15 cellular contexts compared by ENCODE assay signal in the genomic region with DNA sequence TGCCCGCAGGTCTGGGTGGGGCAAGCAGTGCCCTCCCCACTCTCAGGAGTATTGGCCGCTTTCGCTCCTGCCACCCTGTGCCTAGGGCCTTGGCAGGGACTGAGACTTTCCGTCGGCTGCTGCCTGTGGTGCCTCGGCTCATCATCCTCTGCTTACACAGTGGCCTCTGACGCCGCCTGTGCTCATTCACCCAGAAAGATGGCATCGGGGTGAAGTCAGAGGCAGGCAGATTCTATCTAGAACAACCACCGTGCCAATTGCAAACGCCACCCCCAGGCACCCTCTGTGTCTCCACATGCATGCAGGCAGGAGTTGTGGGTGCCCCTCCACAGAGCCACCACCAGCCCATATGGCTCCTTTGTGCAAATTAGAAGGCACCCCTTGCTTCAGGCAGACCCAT.
DNase-seq lines count a peak whose midpoint lies in the region; ATAC-seq and TF ChIP-seq lines count a peak whose summit lies in the region.
"Had no signal": no experiment of that assay in that cellular context is flagged by ENCODE, and none has a peak within 500 bp of the region (broad histone marks: within the 10 kb centered on the region; RNA-seq: fewer than 3 reads in every experiment).

No MANE protein-coding gene starts in this region.

- 88% methylated on average over 4 of the region's 11 CpGs; no CpG with 5 or more reads in 1 of the 2 donors for WGBS in gastroesophageal sphincter (ENCODE audit: low coverage in 1 of 2), 2 donors
- 25 to 72% methylated on average over 11 of the region's 11 CpGs for WGBS in sigmoid colon, 2 donors

- TF ChIP-seq CTCF in gastroesophageal sphincter (IDR thresholded peaks at IDR 0.05) (no peak), sigmoid colon (IDR thresholded peaks at IDR 0.05) (no peak)

- H3K27ac ChIP-seq in gastroesophageal sphincter: peak overlapping the region in 3 of 4 donors; percentile 70 to 75 (median 71)
- H3K27ac ChIP-seq in sigmoid colon: peak overlapping the region; percentile 65 to 86 (median 84)
- H3K27ac ChIP-seq: foreskin keratinocyte had no signal

- H3K36me3 ChIP-seq in gastroesophageal sphincter (no peaks in the 10 kb centered on the region), sigmoid colon (no peaks in the 10 kb centered on the region)

- ATAC-seq in gastroesophageal sphincter (no peak), GM21447 (IDR thresholded peaks at IDR 0.05; ENCODE audit: unreplicated experiment) (no peak)
- ATAC-seq: foreskin keratinocyte, natural killer cell had no signal

- no peak overlapping the region for H3K4me3 ChIP-seq in gastroesophageal sphincter
- no peak overlapping the region for H3K4me3 ChIP-seq in sigmoid colon
- H3K4me3 ChIP-seq: lung had no signal

- TF ChIP-seq POLR2A in gastroesophageal sphincter (IDR thresholded peaks at IDR 0.05) (no peak), sigmoid colon (IDR thresholded peaks at IDR 0.05) (no peak)

- H3K9me3 ChIP-seq in gastroesophageal sphincter (no peaks in the 10 kb centered on the region), sigmoid colon (no peaks in the 10 kb centered on the region)

- peak; percentile 66 for DNase-seq in DMS53 (lab: John Stamatoyannopoulos, UW)
- DNase-seq in DMS53 treated with DMSO at 0.1 percent for 48 hours (lab: John Stamatoyannopoulos, UW; ENCODE audit: unreplicated experiment): no peak
- peak; percentile 77 for DNase-seq in NCI-H1694 treated with DMSO at 0.1 percent for 48 hours (lab: John Stamatoyannopoulos, UW)
- no peak for DNase-seq in sigmoid colon
- DNase-seq in NCI-H2227 treated with DMSO at 0.1 percent for 48 hours (lab: John Stamatoyannopoulos, UW): no peak
- DNase-seq in activated CD4-positive, alpha-beta T cell treated with anti-CD3 and anti-CD28 coated beads, Interleukin-2, amount 50 U/mL, for 1 hour: no peak
- DNase-seq: activated CD4-positive, alpha-beta memory T cell treated with anti-CD3 and anti-CD28 coated beads, Interleukin-2, amount 10 ng/mL, durations not matched to agents 7 days and 5 days; cerebellar nuclear complex; endodermal cell; foreskin keratinocyte; natural killer cell; stimulated activated CD4-positive, alpha-beta T cell treated with anti-CD3 and anti-CD28 coated beads, Interleukin-2, amount 100 ng/mL, for 24 hours had no signal

- TF ChIP-seq EP300 in gastroesophageal sphincter (IDR thresholded peaks at IDR 0.05) (no peak), sigmoid colon (IDR thresholded peaks at IDR 0.05) (no peak)

- H3K4me1 ChIP-seq in gastroesophageal sphincter: peaks cover 0 to 54% (median 32%) of the 10 kb centered on the region in 3 donors
- peaks cover 0 to 63% (median 55%) of the 10 kb centered on the region in 4 donors for H3K4me1 ChIP-seq in sigmoid colon
- H3K4me1 ChIP-seq: foreskin keratinocyte had no signal

- H3K27me3 ChIP-seq in gastroesophageal sphincter (peaks cover 5% of the 10 kb centered on the region), sigmoid colon (no peaks in the 10 kb centered on the region)

- intact Hi-C loops in sigmoid colon (cut with DNase I): no loop called here

Comparison
In these comparisons a context has a peak if more than half of its experiments do, and no peak if none do; other contexts are left out.
1. DNase-seq: peak in DMS53 (single experiment) and NCI-H1694 treated with DMSO at 0.1 percent for 48 hours (single experiment); none in DMS53 treated with DMSO at 0.1 percent for 48 hours (single experiment), sigmoid colon (single experiment), NCI-H2227 treated with DMSO at 0.1 percent for 48 hours (single experiment) and activated CD4-positive, alpha-beta T cell treated with anti-CD3 and anti-CD28 coated beads, Interleukin-2, amount 50 U/mL, for 1 hour (single experiment).